ENCODE assay signal across 11 cellular contexts in genomic region chr11:65855927-65856363, GRCh38. TPM values are rescaled to one million over a fixed set of nuclear protein-coding genes. Genes with fewer than 3 reads are reported as not detected.
DNase-seq lines count a peak whose midpoint lies in the region; ATAC-seq and TF ChIP-seq lines count a peak whose summit lies in the region.
"Had no signal": no experiment of that assay in that cellular context is flagged by ENCODE, and none has a peak within 500 bp of the region (broad histone marks: within the 10 kb centered on the region; RNA-seq: fewer than 3 reads in every experiment).

No MANE protein-coding gene starts in this region.

- peaks cover 7% of the 10 kb centered on the region; the same call in 1 of the 2 replicates for H3K4me1 ChIP-seq in Caco-2
- H3K4me1 ChIP-seq in OCI-LY1 (ENCODE audit: insufficient read depth, low read length, severe bottlenecking), result peaks cover 20% of the 10 kb centered on the region
- peaks cover 33% of the 10 kb centered on the region for H3K4me1 ChIP-seq in osteoblast (ENCODE audit: insufficient read depth, low read length)

- DNase-seq in Caco-2 (peak in 1 of 2 experiments; percentile 27), osteoblast (ENCODE audit: insufficient read length, low spot score, missing footprints) (no peak), omental fat pad (ENCODE audit: low spot score) (no peak), NCI-H2081 (lab: John Stamatoyannopoulos, UW) (no peak)
- DNase-seq in effector memory CD8-positive, alpha-beta T cell, result no peak
- DNase-seq: NCI-H1930; stimulated activated CD4-positive, alpha-beta T cell treated with anti-CD3 and anti-CD28 coated beads, Interleukin-4, amount 100 ng/mL, for 4 hours had no signal

- peak overlapping the region; percentile 95; the same call in 1 of the 2 replicates for H3K4me3 ChIP-seq in Caco-2 (ENCODE audit: low read depth, low read length)
- peak overlapping the region; percentile 99 for H3K4me3 ChIP-seq in OCI-LY1 (ENCODE audit: low read depth, low read length, poor library complexity, severe bottlenecking)
- peak overlapping the region; percentile 99 for H3K4me3 ChIP-seq in osteoblast (ENCODE audit: insufficient read depth, low read length)

- 0 out of 2 replicates have a peak, but pooled peaks cover 3% of the 10 kb centered on the region for H3K9me3 ChIP-seq in Caco-2
- H3K9me3 ChIP-seq in OCI-LY1 (ENCODE audit: low read length), result no peaks in the 10 kb centered on the region
- H3K9me3 ChIP-seq in osteoblast (ENCODE audit: low read depth, low read length), result no peaks in the 10 kb centered on the region

- H3K9me2 ChIP-seq in OCI-LY1 (ENCODE audit: low read depth, low read length), result no peaks in the 10 kb centered on the region

- intact Hi-C loops in Caco-2 (cut with micrococcal nuclease; ENCODE audit: unreplicated experiment), result loop anchor here (5.0 kb wide), 1 partner anchor 204 kb away; no protein-coding TSS in a partner anchor

- H3K79me2 ChIP-seq in OCI-LY1 (ENCODE audit: insufficient read depth, low read length) (peaks cover 18% of the 10 kb centered on the region), osteoblast (ENCODE audit: insufficient read depth, low read length) (peaks cover 55% of the 10 kb centered on the region)

- H3K36me3 ChIP-seq in Caco-2 (ENCODE audit: control insufficient read depth, insufficient read depth, low read length) (peaks cover 12% of the 10 kb centered on the region; the same call in 1 of the 2 replicates), OCI-LY1 (ENCODE audit: insufficient read depth, low read length) (peaks cover 66% of the 10 kb centered on the region), osteoblast (ENCODE audit: insufficient read depth, low read length) (peaks cover 56% of the 10 kb centered on the region)

- H3F3A ChIP-seq in OCI-LY1 (ENCODE audit: insufficient read depth, low read length), result 0 out of 2 replicates have a peak, but pooled peaks cover 5% of the 10 kb centered on the region

- no peak overlapping the region; the same call in 1 of the 2 replicates for H3K9ac ChIP-seq in OCI-LY1 (ENCODE audit: low read length)

- TF ChIP-seq CTCF in Caco-2 (IDR thresholded peaks at IDR 0.05; ENCODE audit: insufficient read depth in 1 of 2, low read depth in 1 of 2, low read length in 1 of 2, severe bottlenecking in 1 of 2, unreplicated experiment in 1 of 2) (no peak), OCI-LY1 (IDR thresholded peaks at IDR 0.05; ENCODE audit: low read length) (no peak), osteoblast (IDR thresholded peaks at IDR 0.05; ENCODE audit: extremely low read depth, low read depth, low read length) (no peak), omental fat pad (IDR thresholded peaks at IDR 0.05) (no peak)

- H3K27me3 ChIP-seq in Caco-2 (replicated peaks; ENCODE audit: control insufficient read depth, insufficient read depth, low read length) (no peaks in the 10 kb centered on the region), OCI-LY1 (ENCODE audit: insufficient read depth, low read length) (no peaks in the 10 kb centered on the region), osteoblast (ENCODE audit: insufficient read depth, low read length) (no peaks in the 10 kb centered on the region)

- POLR2A ChIA-PET in Caco-2 (lab: Charles Lee), result no interaction called here

- H3K36me3 Mint-ChIP-seq in Caco-2 (ENCODE audit: insufficient read depth, unreplicated experiment), result peaks cover 94% of the 10 kb centered on the region
- H3K36me3 Mint-ChIP-seq in effector memory CD8-positive, alpha-beta T cell (ENCODE audit: insufficient read depth), result peaks cover 88% of the 10 kb centered on the region

- ATAC-seq in effector memory CD8-positive, alpha-beta T cell (replicated peaks), result no peak
- ATAC-seq in omental fat pad (ENCODE audit: low FRiP score), result no peak
- ATAC-seq in GM19324 (IDR thresholded peaks at IDR 0.05; ENCODE audit: low FRiP score, unreplicated experiment), result no peak
- ATAC-seq in GM21576 (IDR thresholded peaks at IDR 0.05; ENCODE audit: unreplicated experiment), result no peak

- CTCF ChIA-PET in Caco-2 (lab: Charles Lee), result no interaction called here

- no TSS peak for BruUV-seq in Caco-2 (replicated peaks; lab: Mats Ljungman, UMichigan)

- no peaks in the 10 kb centered on the region for H3K27me3 Mint-ChIP-seq in Caco-2 (ENCODE audit: insufficient read depth, unreplicated experiment)
- H3K27me3 Mint-ChIP-seq in effector memory CD8-positive, alpha-beta T cell, result no peaks in the 10 kb centered on the region

- H3K4me1 Mint-ChIP-seq in Caco-2 (ENCODE audit: low read depth, unreplicated experiment), result peaks cover 40% of the 10 kb centered on the region
- peaks cover 52 to 55% of the 10 kb centered on the region in 2 donors for H3K4me1 Mint-ChIP-seq in effector memory CD8-positive, alpha-beta T cell (ENCODE audit: low read depth in 2 of 2)

- no peaks in the 10 kb centered on the region for H3K9me3 Mint-ChIP-seq in Caco-2 (ENCODE audit: unreplicated experiment)
- H3K9me3 Mint-ChIP-seq in effector memory CD8-positive, alpha-beta T cell, result no peaks in the 10 kb centered on the region

- peak overlapping the region; percentile 71 for H3K27ac Mint-ChIP-seq in Caco-2 (ENCODE audit: unreplicated experiment)
- peak overlapping the region in 1 of 2 donors; percentile 92 for H3K27ac Mint-ChIP-seq in effector memory CD8-positive, alpha-beta T cell

- H3K4me2 ChIP-seq in OCI-LY1 (ENCODE audit: low read length) (peak overlapping the region; percentile 97), osteoblast (ENCODE audit: insufficient read depth, low read length) (peak overlapping the region; percentile 98)

- H2AFZ ChIP-seq in OCI-LY1 (ENCODE audit: low read length), result no peak overlapping the region
- no peak overlapping the region for H2AFZ ChIP-seq in osteoblast (ENCODE audit: low read length)

- peak overlapping the region; percentile 97 for H3K4me3 Mint-ChIP-seq in Caco-2 (ENCODE audit: unreplicated experiment)
- H3K4me3 Mint-ChIP-seq in effector memory CD8-positive, alpha-beta T cell, result peak overlapping the region; percentile 88 to 94

- H4K20me1 ChIP-seq in OCI-LY1 (ENCODE audit: insufficient read depth, low read length) (peaks cover 5% of the 10 kb centered on the region; the same call in 1 of the 2 replicates), osteoblast (ENCODE audit: insufficient read depth, low read length) (peaks cover 51% of the 10 kb centered on the region)

- H3K27ac ChIP-seq in OCI-LY1 (ENCODE audit: low read depth, low read length, poor library complexity, severe bottlenecking), result no peak overlapping the region
- H3K27ac ChIP-seq in osteoblast (ENCODE audit: low read depth, low read length), result peak overlapping the region; percentile 40

RNA-seq across cellular contexts. Expression of gene CFL1, which starts 2.0 kb away (rescaled TPM):
- 960 and 1,056 TPM in 2 replicates for total RNA-seq in Caco-2 (2022)
- 607 and 704 TPM in 2 replicates for total RNA-seq in osteoblast
- total RNA-seq in omental fat pad, result 100 to 1,000 TPM; 485 to 798 (median 586) TPM

RNA-seq across cellular contexts. Expression of gene MUS81, which starts 4.3 kb away (rescaled TPM):
- total RNA-seq in Caco-2 (2022), result 74.1 and 74.6 TPM in 2 replicates
- total RNA-seq in osteoblast, result 50.1 and 53.6 TPM in 2 replicates
- total RNA-seq in omental fat pad, result 10 to 100 TPM; 25.9 to 60.8 (median 28.8) TPM

RNA-seq across cellular contexts. Expression of gene EFEMP2, which starts 16.7 kb away (rescaled TPM):
- 1.3 and 1.4 TPM in 2 replicates for total RNA-seq in Caco-2 (2022)
- total RNA-seq in osteoblast, result 81.6 and 94.8 TPM in 2 replicates
- 10 to 100 TPM; 39.4 to 81.8 (median 66.1) TPM for total RNA-seq in omental fat pad

RNA-seq across cellular contexts. Expression of gene SNX32, which starts 22.2 kb away (rescaled TPM):
- total RNA-seq in Caco-2 (2022) (not detected in 2 replicates), osteoblast (1.1 and 1.5 TPM in 2 replicates), omental fat pad (1 to 10 TPM in 2 of 4 donors, under 1 TPM in 2; 0.79 to 1.6 (median 1.1) TPM)
- total RNA-seq: bronchial epithelial cell had no signal

RNA-seq across cellular contexts. Expression of gene CTSW, which starts 23.7 kb away (rescaled TPM):
- not detected in 2 replicates for total RNA-seq in Caco-2 (2022)
- not detected in 2 replicates for total RNA-seq in osteoblast
- total RNA-seq in omental fat pad, result 1 to 10 TPM; 1.6 to 3.9 (median 2.8) TPM
- total RNA-seq: bronchial epithelial cell had no signal

Comparison
In these comparisons a context has a peak if more than half of its experiments do, and no peak if none do; other contexts are left out.
1. RNA of gene EFEMP2, which starts 16.7 kb away (total RNA-seq): 81.6 to 94.8 TPM in osteoblast and 39.4 to 81.8 TPM in omental fat pad; 1.3 to 1.4 TPM in Caco-2; every median in the first group is over 10 times any median in the second.
2. Peak in every context shown above with its lines, with median percentiles within 50 percentile points of each other: H3K4me3 ChIP-seq.